In the genomic region with DNA sequence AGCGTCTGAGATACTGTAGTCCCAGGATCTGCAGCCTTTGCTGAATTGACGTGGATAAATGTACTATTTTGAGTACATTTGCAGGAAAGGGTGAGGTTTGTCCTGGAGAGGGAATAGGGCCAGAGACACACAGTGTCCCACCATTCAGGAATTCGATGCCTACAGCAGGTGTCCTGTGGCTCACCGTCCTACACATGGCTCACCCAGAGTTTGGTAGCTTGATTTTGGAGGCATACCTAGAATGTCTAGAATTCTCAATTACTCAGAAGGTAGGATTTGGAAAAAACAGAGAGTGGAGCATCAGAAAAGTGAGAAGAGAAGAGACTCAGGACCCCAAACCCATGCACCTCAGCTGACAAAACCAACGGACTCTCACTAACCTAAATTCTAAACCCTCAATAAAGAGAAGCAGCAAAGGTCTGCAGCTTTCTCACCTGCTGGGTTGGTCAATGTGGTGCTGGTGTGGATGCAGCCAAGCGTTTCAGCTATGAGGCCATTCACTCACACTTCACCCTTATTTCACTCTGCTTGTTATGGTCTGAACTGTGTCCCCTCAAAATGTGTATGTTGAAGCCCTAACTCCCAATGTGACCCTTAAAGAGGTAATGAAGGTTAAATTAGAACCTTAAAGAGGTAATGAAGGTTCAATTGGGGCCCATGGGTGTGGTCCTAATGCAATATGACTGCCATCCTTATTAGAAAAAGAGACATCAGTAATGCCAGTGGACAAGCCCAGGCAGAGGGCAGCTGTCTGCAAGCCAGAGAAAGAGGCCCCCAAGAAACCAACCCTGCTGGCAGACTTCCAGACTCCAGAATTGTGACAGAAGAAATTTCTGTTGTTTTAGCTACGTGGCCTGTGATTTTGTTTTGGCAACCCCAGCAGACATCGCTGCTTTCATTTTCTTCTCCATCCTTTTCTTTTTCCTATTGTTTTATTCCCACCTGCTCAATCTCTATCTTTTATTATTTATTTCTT, we compare ENCODE assay signal across 1 cellular context.
TF ChIP-seq lines count a peak whose summit lies in the region.

No MANE protein-coding gene starts in this region.

TF ChIP-seq in GM23338, 12 proteins besides CTCF, POLR2A, EP300 and RAD21:
- TF ChIP-seq NANOG (IDR thresholded peaks at IDR 0.05; ENCODE audit: borderline replicate concordance) (no peak), CREB1 (CRISPR knock-in tag; IDR thresholded peaks at IDR 0.05; ENCODE audit: low read depth) (no peak), ZNF114 (CRISPR knock-in tag; IDR thresholded peaks at IDR 0.05) (no peak), EZH2 (IDR thresholded peaks at IDR 0.05; ENCODE audit: low read depth, unreplicated experiment) (no peak), JUNB (IDR thresholded peaks at IDR 0.05; ENCODE audit: unreplicated experiment) (no peak), EZH2phosphoT487 (IDR thresholded peaks at IDR 0.05; ENCODE audit: unreplicated experiment) (no peak), ZNF331 (CRISPR knock-in tag; IDR thresholded peaks at IDR 0.05; ENCODE audit: low read depth) (no peak), STAT1 (IDR thresholded peaks at IDR 0.05; ENCODE audit: unreplicated experiment) (no peak), POLR2AphosphoS5 (IDR thresholded peaks at IDR 0.05; ENCODE audit: low read depth) (no peak)
- TF ChIP-seq, protein P1, sequence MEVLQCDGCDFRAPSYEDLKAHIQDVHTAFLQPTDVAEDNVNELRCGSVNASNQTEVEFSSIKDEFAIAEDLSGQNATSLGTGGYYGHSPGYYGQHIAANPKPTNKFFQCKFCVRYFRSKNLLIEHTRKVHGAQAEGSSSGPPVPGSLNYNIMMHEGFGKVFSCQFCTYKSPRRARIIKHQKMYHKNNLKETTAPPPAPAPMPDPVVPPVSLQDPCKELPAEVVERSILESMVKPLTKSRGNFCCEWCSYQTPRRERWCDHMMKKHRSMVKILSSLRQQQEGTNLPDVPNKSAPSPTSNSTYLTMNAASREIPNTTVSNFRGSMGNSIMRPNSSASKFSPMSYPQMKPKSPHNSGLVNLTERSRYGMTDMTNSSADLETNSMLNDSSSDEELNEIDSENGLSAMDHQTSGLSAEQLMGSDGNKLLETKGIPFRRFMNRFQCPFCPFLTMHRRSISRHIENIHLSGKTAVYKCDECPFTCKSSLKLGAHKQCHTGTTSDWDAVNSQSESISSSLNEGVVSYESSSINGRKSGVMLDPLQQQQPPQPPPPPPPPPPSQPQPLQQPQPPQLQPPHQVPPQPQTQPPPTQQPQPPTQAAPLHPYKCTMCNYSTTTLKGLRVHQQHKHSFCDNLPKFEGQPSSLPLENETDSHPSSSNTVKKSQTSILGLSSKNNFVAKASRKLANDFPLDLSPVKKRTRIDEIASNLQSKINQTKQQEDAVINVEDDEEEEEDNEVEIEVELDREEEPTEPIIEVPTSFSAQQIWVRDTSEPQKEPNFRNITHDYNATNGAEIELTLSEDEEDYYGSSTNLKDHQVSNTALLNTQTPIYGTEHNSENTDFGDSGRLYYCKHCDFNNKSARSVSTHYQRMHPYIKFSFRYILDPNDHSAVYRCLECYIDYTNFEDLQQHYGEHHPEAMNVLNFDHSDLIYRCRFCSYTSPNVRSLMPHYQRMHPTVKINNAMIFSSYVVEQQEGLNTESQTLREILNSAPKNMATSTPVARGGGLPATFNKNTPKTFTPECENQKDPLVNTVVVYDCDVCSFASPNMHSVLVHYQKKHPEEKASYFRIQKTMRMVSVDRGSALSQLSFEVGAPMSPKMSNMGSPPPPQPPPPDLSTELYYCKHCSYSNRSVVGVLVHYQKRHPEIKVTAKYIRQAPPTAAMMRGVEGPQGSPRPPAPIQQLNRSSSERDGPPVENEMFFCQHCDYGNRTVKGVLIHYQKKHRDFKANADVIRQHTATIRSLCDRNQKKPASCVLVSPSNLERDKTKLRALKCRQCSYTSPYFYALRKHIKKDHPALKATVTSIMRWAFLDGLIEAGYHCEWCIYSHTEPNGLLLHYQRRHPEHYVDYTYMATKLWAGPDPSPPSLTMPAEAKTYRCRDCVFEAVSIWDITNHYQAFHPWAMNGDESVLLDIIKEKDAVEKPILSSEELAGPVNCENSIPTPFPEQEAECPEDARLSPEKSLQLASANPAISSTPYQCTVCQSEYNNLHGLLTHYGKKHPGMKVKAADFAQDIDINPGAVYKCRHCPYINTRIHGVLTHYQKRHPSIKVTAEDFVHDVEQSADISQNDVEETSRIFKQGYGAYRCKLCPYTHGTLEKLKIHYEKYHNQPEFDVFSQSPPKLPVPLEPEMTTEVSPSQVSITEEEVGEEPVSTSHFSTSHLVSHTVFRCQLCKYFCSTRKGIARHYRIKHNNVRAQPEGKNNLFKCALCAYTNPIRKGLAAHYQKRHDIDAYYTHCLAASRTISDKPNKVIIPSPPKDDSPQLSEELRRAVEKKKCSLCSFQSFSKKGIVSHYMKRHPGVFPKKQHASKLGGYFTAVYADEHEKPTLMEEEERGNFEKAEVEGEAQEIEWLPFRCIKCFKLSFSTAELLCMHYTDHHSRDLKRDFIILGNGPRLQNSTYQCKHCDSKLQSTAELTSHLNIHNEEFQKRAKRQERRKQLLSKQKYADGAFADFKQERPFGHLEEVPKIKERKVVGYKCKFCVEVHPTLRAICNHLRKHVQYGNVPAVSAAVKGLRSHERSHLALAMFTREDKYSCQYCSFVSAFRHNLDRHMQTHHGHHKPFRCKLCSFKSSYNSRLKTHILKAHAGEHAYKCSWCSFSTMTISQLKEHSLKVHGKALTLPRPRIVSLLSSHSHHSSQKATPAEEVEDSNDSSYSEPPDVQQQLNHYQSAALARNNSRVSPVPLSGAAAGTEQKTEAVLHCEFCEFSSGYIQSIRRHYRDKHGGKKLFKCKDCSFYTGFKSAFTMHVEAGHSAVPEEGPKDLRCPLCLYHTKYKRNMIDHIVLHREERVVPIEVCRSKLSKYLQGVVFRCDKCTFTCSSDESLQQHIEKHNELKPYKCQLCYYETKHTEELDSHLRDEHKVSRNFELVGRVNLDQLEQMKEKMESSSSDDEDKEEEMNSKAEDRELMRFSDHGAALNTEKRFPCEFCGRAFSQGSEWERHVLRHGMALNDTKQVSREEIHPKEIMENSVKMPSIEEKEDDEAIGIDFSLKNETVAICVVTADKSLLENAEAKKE (CRISPR knock-in tag; IDR thresholded peaks at IDR 0.05), result no peak
- TF ChIP-seq, protein P2, sequence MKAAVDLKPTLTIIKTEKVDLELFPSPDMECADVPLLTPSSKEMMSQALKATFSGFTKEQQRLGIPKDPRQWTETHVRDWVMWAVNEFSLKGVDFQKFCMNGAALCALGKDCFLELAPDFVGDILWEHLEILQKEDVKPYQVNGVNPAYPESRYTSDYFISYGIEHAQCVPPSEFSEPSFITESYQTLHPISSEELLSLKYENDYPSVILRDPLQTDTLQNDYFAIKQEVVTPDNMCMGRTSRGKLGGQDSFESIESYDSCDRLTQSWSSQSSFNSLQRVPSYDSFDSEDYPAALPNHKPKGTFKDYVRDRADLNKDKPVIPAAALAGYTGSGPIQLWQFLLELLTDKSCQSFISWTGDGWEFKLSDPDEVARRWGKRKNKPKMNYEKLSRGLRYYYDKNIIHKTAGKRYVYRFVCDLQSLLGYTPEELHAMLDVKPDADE (IDR thresholded peaks at IDR 0.05), result no peak
- TF ChIP-seq, protein P3, sequence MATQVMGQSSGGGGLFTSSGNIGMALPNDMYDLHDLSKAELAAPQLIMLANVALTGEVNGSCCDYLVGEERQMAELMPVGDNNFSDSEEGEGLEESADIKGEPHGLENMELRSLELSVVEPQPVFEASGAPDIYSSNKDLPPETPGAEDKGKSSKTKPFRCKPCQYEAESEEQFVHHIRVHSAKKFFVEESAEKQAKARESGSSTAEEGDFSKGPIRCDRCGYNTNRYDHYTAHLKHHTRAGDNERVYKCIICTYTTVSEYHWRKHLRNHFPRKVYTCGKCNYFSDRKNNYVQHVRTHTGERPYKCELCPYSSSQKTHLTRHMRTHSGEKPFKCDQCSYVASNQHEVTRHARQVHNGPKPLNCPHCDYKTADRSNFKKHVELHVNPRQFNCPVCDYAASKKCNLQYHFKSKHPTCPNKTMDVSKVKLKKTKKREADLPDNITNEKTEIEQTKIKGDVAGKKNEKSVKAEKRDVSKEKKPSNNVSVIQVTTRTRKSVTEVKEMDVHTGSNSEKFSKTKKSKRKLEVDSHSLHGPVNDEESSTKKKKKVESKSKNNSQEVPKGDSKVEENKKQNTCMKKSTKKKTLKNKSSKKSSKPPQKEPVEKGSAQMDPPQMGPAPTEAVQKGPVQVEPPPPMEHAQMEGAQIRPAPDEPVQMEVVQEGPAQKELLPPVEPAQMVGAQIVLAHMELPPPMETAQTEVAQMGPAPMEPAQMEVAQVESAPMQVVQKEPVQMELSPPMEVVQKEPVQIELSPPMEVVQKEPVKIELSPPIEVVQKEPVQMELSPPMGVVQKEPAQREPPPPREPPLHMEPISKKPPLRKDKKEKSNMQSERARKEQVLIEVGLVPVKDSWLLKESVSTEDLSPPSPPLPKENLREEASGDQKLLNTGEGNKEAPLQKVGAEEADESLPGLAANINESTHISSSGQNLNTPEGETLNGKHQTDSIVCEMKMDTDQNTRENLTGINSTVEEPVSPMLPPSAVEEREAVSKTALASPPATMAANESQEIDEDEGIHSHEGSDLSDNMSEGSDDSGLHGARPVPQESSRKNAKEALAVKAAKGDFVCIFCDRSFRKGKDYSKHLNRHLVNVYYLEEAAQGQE (IDR thresholded peaks at IDR 0.05; ENCODE audit: unreplicated experiment), result no peak
